1 cellular context compared by ENCODE assay signal in genomic region chr9:111928342-111928720, GRCh38.
TF ChIP-seq lines count a peak whose summit lies in the region.

No MANE protein-coding gene starts in this region.

TF ChIP-seq in WTC11, 78 proteins besides CTCF, POLR2A, EP300 and RAD21 (continued from another document):
- TF ChIP-seq FOXP4 (CRISPR knock-in tag; IDR thresholded peaks at IDR 0.05) (no peak), PREB (CRISPR knock-in tag; IDR thresholded peaks at IDR 0.05; ENCODE audit: borderline replicate concordance) (no peak), TEAD4 (CRISPR knock-in tag; IDR thresholded peaks at IDR 0.05) (no peak), RELA (CRISPR knock-in tag; IDR thresholded peaks at IDR 0.05; ENCODE audit: borderline replicate concordance) (no peak)
